In genomic region chr5:135551593-135552447, GRCh38 we compare ENCODE assay signal across 8 cellular contexts.
DNase-seq lines count a peak whose midpoint lies in the region; ATAC-seq, FAIRE-seq and TF ChIP-seq lines count a peak whose summit lies in the region.

No MANE protein-coding gene starts in this region.

- no peak for FAIRE-seq in H54 (lab: Jason Lieb, UNC)

- no peak for TF ChIP-seq POLR2A in H54 (IDR thresholded peaks at IDR 0.05; ENCODE audit: low read depth, low read length)

- in situ Hi-C loops in brain microvascular endothelial cell (cut with HindIII; ENCODE audit: low pct_ligation_motif_present, low sequenced_read_pairs) = loop anchor here (10.0 kb wide), 1 partner anchor 87 kb away; no protein-coding TSS in a partner anchor

- H3K9me3 Mint-ChIP-seq in T-helper 2 cell treated with Interferon-gamma antibody and Interleukin-4, amounts not matched to agents 5 μg/mL and 100 μg/mL, for 36 hours = no peaks in the 10 kb centered on the region

- no peak overlapping the region for H3K27ac Mint-ChIP-seq in T-helper 2 cell treated with Interferon-gamma antibody and Interleukin-4, amounts not matched to agents 5 μg/mL and 100 μg/mL, for 36 hours

- H3K4me3 Mint-ChIP-seq in T-helper 2 cell treated with Interferon-gamma antibody and Interleukin-4, amounts not matched to agents 5 μg/mL and 100 μg/mL, for 36 hours = no peak overlapping the region

- no peaks in the 10 kb centered on the region for H3K36me3 ChIP-seq in brain microvascular endothelial cell (replicated peaks)

- peaks cover 22% of the 10 kb centered on the region for H3K27me3 ChIP-seq in brain microvascular endothelial cell (replicated peaks)

- H3K27ac ChIP-seq in brain microvascular endothelial cell = no peak overlapping the region

- no peak overlapping the region for H3K4me3 ChIP-seq in brain microvascular endothelial cell (ENCODE audit: low read depth, low read length)

- DNase-seq in DMS53 treated with DMSO at 0.1 percent for 48 hours (lab: John Stamatoyannopoulos, UW; ENCODE audit: unreplicated experiment) (peak; percentile 57), H54 (ENCODE audit: insufficient read length, low spot score) (peak; percentile 81), NCI-H128 (lab: John Stamatoyannopoulos, UW; ENCODE audit: unreplicated experiment) (peak; percentile 10), brain microvascular endothelial cell (peak; percentile 68), islet precursor cell (peak; percentile 82)
- peak; percentile 35 for DNase-seq in T-helper 2 cell treated with Interferon-gamma antibody and Interleukin-4, amounts not matched to agents 5 μg/mL and 100 μg/mL, for 36 hours (ENCODE audit: low spot score)
- DNase-seq in stimulated activated CD4-positive, alpha-beta T cell treated with anti-CD3 and anti-CD28 coated beads, Interleukin-1b, Interleukin-23, amount 100 ng/mL, for 1 hour (ENCODE audit: low read depth in 2 of 2) = peak; percentile 9 to 28

- H3K4me1 Mint-ChIP-seq in T-helper 2 cell treated with Interferon-gamma antibody and Interleukin-4, amounts not matched to agents 5 μg/mL and 100 μg/mL, for 36 hours (ENCODE audit: low read depth) = peaks cover 2% of the 10 kb centered on the region

- H3K36me3 Mint-ChIP-seq in T-helper 2 cell treated with Interferon-gamma antibody and Interleukin-4, amounts not matched to agents 5 μg/mL and 100 μg/mL, for 36 hours (ENCODE audit: low read depth) = no peaks in the 10 kb centered on the region

- no peak for ATAC-seq in GM18873 (IDR thresholded peaks at IDR 0.05; ENCODE audit: low FRiP score, unreplicated experiment)

- TF ChIP-seq CTCF in brain microvascular endothelial cell (IDR thresholded peaks at IDR 0.05; ENCODE audit: low read depth, low read length, missing control alignments) = peak; percentile 86

- peaks cover 54% of the 10 kb centered on the region for H3K27me3 Mint-ChIP-seq in T-helper 2 cell treated with Interferon-gamma antibody and Interleukin-4, amounts not matched to agents 5 μg/mL and 100 μg/mL, for 36 hours (ENCODE audit: low read depth)

Comparison
In these comparisons a context has a peak if more than half of its experiments do, and no peak if none do; other contexts are left out.
1. DNase-seq: peak in every context shown above with its lines; median percentile 82 in islet precursor cell; 81 in H54; 68 in brain microvascular endothelial cell; 57 in DMS53 treated with DMSO at 0.1 percent for 48 hours; 35 in T-helper 2 cell treated with Interferon-gamma antibody and Interleukin-4, amounts not matched to agents 5 μg/mL and 100 μg/mL, for 36 hours; 18 in stimulated activated CD4-positive, alpha-beta T cell treated with anti-CD3 and anti-CD28 coated beads, Interleukin-1b, Interleukin-23, amount 100 ng/mL, for 1 hour; 10 in NCI-H128.